ENCODE assay signal across 33 cellular contexts in genomic region chr2:73210696-73211095, GRCh38. TPM values are rescaled to one million over a fixed set of nuclear protein-coding genes. Genes with fewer than 3 reads are reported as not detected.
"Had no signal": no experiment of that assay in that cellular context is flagged by ENCODE, and none has a peak within 500 bp of the region (broad histone marks: within the 10 kb centered on the region; RNA-seq: fewer than 3 reads in every experiment).

No MANE protein-coding gene starts in this region.

- DNase-seq: colonic mucosa; cortex of kidney; effector CD8-positive, alpha-beta T cell; effector memory CD8-positive, alpha-beta T cell; endodermal cell; erythroblast; esophagus squamous epithelium; foreskin fibroblast; foreskin melanocyte; gastrocnemius medialis; glutamatergic neuron; head of caudate nucleus; heart right ventricle; hippocampal formation; left cardiac atrium; left lung; left ventricle myocardium superior; lower lobe of right lung; mesenchymal stem cell; mucosa of descending colon had no signal

- FAIRE-seq: endometrium, islet of Langerhans, keratinocyte had no signal

- ATAC-seq: effector memory CD8-positive, alpha-beta T cell; esophagus mucosa; gastrocnemius medialis; heart right ventricle; left cardiac atrium; left lung; left ventricle myocardium superior; lower lobe of right lung; mucosa of descending colon had no signal

- H3K9me3 ChIP-seq: colonic mucosa, esophagus squamous epithelium, gastrocnemius medialis, heart right ventricle, left lung, lower lobe of right lung, mucosa of descending colon had no signal

- H3K27ac ChIP-seq: colonic mucosa, epithelial cell of prostate, esophagus squamous epithelium, gastrocnemius medialis, heart right ventricle, left lung, lower lobe of right lung had no signal

- H3K27me3 ChIP-seq: colonic mucosa had no signal

- H3K36me3 ChIP-seq: colonic mucosa, esophagus squamous epithelium, gastrocnemius medialis, heart right ventricle, left lung, lower lobe of right lung had no signal

- H3K4me3 ChIP-seq: colonic mucosa, esophagus squamous epithelium, gastrocnemius medialis, heart right ventricle, left lung, lower lobe of right lung, mucosa of descending colon had no signal

- H3K4me1 ChIP-seq: colonic mucosa had no signal

RNA-seq across cellular contexts. Expression of gene NOTO, which starts 8.3 kb away (rescaled TPM):
- total RNA-seq: colonic mucosa, dermis microvascular lymphatic vessel endothelial cell, endodermal cell, esophagus mucosa, esophagus squamous epithelium, gastrocnemius medialis, glomerular endothelial cell, heart right ventricle, kidney epithelial cell, left cardiac atrium, left lung, left ventricle myocardium superior, lower leg skin, lower lobe of right lung, lung microvascular endothelial cell, mesenteric fat pad, mesothelial cell of epicardium, mucosa of descending colon, myocyte had no signal
- polyA plus RNA-seq: heart right ventricle, keratinocyte had no signal
